ENCODE assay signal across 8 cellular contexts in the genomic region with DNA sequence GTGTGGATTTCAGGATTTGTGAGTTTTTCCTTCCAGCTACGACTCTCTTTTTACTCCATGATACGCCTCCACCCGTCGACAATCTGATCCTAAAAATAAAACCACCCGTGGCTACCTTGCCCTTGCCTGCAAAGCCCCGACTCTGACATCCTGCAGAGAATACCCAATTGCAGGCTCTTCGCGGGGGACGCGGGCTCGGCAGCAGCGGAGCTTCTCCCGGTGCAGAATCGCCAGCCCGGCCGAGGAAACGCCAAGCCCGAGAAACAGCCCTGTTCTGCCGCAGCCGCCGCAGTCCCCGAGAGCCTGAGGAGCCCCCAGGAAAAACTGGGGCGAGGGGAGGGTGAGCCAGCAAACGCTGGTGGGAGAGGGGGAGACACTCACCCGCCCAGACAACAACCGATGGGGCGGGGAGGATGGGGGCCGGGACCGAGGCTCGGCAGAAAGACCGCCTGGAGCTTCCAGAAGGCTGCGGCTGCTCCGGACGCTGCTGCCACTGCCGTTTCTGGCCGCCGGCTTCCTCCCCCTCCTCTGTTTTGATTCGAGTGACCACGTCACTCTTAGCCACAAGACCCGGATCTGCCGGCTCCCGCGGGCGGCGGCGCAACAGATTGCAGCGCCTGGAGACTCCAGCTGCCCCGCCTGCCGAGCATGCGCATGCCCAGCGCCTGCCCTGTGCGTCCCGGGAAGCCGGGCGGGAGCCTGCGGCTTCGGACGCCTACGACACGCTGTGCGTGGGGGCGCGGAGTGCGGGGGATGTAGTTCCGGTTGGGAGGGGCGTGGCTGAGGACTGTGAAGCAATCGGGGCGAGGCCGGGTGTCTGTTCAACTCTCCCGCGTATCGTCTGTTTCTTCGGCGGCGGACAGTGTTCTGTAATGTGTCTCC.
DNase-seq lines count a peak whose midpoint lies in the region; ATAC-seq lines count a peak whose summit lies in the region.

SMIM14 (minus strand) TSS at position 508 of the 882 bp plus-strand sequence. CDS start 33,720 bp downstream, outside the sequence.

- H3K36me3 Mint-ChIP-seq in central memory CD8-positive, alpha-beta T cell (ENCODE audit: insufficient read depth): peaks cover 12% of the 10 kb centered on the region

- H3K27me3 Mint-ChIP-seq in central memory CD8-positive, alpha-beta T cell: no peaks in the 10 kb centered on the region

- H3K27ac Mint-ChIP-seq in central memory CD8-positive, alpha-beta T cell (ENCODE audit: low read depth): peak within 1 kb of the TSS; percentile 90

- DNase-seq in AG08396 (ENCODE audit: low spot score) (peak; percentile 99), NCI-H226 (peak; percentile 94), iris pigment epithelial cell (ENCODE audit: low read depth) (peak; percentile 99)
- DNase-seq in activated CD4-positive, CD25-positive, alpha-beta regulatory T cell treated with anti-CD3 and anti-CD28 coated beads, Interleukin-2, amount 50 U/mL, for 16 hours (ENCODE audit: low read depth, low spot score): peak; percentile 74
- peak; percentile 66 to 75 for DNase-seq in central memory CD8-positive, alpha-beta T cell (ENCODE audit: low spot score in 2 of 2)
- DNase-seq in stimulated activated CD4-positive, alpha-beta T cell treated with anti-CD3 and anti-CD28 coated beads, Interleukin-12 subunit alpha, Interleukin-12 subunit beta, amount 100 ng/mL, for 24 hours (ENCODE audit: low read depth in 2 of 2): peak; percentile 84 to 89

- ATAC-seq in GM18909 (IDR thresholded peaks at IDR 0.05; ENCODE audit: poor library complexity, unreplicated experiment) (peak; percentile 82), HG03159 (IDR thresholded peaks at IDR 0.05; ENCODE audit: unreplicated experiment) (peak; percentile 60)
- peak; percentile 66 for ATAC-seq in central memory CD8-positive, alpha-beta T cell (replicated peaks; ENCODE audit: extremely low read depth, poor library complexity, severe bottlenecking)

- H3K4me3 Mint-ChIP-seq in central memory CD8-positive, alpha-beta T cell: peak within 1 kb of the TSS; percentile 92

- no peaks in the 10 kb centered on the region for H3K9me3 Mint-ChIP-seq in central memory CD8-positive, alpha-beta T cell

- peaks cover 28% of the 10 kb centered on the region for H3K4me1 Mint-ChIP-seq in central memory CD8-positive, alpha-beta T cell

Comparison
In these comparisons a context has a peak if more than half of its experiments do, and no peak if none do; other contexts are left out.
1. Peak in every context shown above with its lines: DNase-seq and ATAC-seq.